Comparison of ENCODE assay signal across 8 cellular contexts in the genomic region with DNA sequence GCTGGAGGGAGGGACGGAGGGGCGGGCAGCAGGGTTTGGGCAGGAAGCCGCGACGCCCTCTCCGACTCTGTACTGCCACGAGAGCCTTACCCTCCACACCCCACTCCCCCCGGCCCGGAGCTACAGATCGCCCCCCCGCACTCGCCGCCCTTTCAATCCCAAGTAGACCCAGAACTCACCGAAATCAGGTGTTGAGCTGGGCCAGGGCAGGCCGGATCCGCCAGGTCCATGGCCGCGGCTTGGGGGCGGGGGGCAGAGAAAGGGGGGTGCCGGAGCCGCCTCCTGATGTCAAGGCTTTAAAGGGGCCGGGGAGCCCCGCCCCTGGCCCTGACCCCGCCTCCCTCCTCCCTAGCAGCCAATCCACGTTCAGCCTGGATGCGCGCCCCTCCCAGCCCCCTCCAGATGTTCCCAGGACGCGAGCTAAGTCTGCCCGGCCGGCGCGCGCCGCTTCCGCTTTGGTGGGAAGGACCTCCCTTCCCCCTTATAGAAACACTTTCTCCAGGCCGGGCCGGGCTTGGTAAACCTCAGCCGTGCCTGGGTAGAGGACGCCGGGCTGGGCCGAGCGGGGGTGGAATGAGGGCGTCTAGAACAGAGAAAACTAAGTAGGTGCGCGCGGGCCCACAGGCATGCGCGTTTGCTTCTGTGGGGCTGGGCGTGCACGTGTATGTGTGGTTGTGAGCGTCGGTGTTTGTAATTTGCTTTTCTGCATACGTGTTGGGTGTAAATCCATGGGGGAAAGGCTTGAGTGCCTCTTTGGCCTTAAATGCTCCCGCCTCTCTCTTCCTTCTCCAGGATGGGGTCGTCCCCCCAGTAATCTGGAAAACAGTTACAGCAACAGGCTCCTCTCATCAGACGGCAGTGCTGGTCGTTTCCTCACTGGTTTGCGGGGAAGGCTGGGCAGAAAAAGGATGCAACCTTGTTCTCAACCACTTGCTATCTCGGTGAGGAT. TPM values are rescaled to one million over a fixed set of nuclear protein-coding genes. Genes with fewer than 3 reads are reported as not detected.
DNase-seq lines count a peak whose midpoint lies in the region; FAIRE-seq and TF ChIP-seq lines count a peak whose summit lies in the region.

A gene with protein sequence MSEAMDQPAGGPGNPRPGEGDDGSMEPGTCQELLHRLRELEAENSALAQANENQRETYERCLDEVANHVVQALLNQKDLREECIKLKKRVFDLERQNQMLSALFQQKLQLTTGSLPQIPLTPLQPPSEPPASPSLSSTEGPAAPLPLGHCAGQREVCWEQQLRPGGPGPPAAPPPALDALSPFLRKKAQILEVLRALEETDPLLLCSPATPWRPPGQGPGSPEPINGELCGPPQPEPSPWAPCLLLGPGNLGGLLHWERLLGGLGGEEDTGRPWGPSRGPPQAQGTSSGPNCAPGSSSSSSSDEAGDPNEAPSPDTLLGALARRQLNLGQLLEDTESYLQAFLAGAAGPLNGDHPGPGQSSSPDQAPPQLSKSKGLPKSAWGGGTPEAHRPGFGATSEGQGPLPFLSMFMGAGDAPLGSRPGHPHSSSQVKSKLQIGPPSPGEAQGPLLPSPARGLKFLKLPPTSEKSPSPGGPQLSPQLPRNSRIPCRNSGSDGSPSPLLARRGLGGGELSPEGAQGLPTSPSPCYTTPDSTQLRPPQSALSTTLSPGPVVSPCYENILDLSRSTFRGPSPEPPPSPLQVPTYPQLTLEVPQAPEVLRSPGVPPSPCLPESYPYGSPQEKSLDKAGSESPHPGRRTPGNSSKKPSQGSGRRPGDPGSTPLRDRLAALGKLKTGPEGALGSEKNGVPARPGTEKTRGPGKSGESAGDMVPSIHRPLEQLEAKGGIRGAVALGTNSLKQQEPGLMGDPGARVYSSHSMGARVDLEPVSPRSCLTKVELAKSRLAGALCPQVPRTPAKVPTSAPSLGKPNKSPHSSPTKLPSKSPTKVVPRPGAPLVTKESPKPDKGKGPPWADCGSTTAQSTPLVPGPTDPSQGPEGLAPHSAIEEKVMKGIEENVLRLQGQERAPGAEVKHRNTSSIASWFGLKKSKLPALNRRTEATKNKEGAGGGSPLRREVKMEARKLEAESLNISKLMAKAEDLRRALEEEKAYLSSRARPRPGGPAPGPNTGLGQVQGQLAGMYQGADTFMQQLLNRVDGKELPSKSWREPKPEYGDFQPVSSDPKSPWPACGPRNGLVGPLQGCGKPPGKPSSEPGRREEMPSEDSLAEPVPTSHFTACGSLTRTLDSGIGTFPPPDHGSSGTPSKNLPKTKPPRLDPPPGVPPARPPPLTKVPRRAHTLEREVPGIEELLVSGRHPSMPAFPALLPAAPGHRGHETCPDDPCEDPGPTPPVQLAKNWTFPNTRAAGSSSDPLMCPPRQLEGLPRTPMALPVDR (N-terminal part only) (minus strand): TSS at position 271 of the 949 bp plus-strand sequence. CDS start 24,369 bp downstream, outside the sequence.

- H3K4me1 ChIP-seq in HEK293 (ENCODE audit: control insufficient read depth, insufficient read depth, low read length) (peaks cover 25% of the 10 kb centered on the region), SJSA1 (replicated peaks) (peaks cover 57% of the 10 kb centered on the region)

- CTCF ChIA-PET in HEK293 (lab: Yijun Ruan, JAX) = interaction anchor here (0.6 to 2.8 kb wide), 4 partner anchors 11 to 210 kb away, joined by 3 to 21 read pairs (median 12); no protein-coding TSS in a partner anchor
- CTCF ChIA-PET in activated naive CD4-positive, alpha-beta T cell treated with anti-CD3 and anti-CD28 coated beads, Interleukin-2, amount 10 ng/mL, durations not matched to agents 7 days and 5 days (lab: Charles Lee) = interaction anchor here (1.0 to 1.8 kb wide), 6 partner anchors 9 to 138 kb away, joined by 3 to 9 read pairs (median 4); no protein-coding TSS in a partner anchor

- H3K4me1 Mint-ChIP-seq in activated naive CD4-positive, alpha-beta T cell treated with anti-CD3 and anti-CD28 coated beads, Interleukin-2, amount 10 ng/mL, durations not matched to agents 7 days and 5 days = peaks cover 23% of the 10 kb centered on the region

- H3K4me3 ChIP-seq in HEK293 (ENCODE audit: low read depth, low read length) (peak within 1 kb of the TSS; percentile 77), SJSA1 (peak within 1 kb of the TSS; percentile 69)

- H3K27me3 Mint-ChIP-seq in activated naive CD4-positive, alpha-beta T cell treated with anti-CD3 and anti-CD28 coated beads, Interleukin-2, amount 10 ng/mL, durations not matched to agents 7 days and 5 days = peaks cover 25% of the 10 kb centered on the region

- H3K4me3 Mint-ChIP-seq in activated naive CD4-positive, alpha-beta T cell treated with anti-CD3 and anti-CD28 coated beads, Interleukin-2, amount 10 ng/mL, durations not matched to agents 7 days and 5 days = peak within 1 kb of the TSS; percentile 96

- H3K36me3 ChIP-seq in HEK293 (ENCODE audit: control insufficient read depth in 2 of 2, insufficient read depth in 1 of 2, low read length in 2 of 2) = peaks cover 0 to 18% of the 10 kb centered on the region in 2 experiments; a peak in 1 of 3 replicates
- peaks cover 30% of the 10 kb centered on the region for H3K36me3 ChIP-seq in SJSA1

- peak; percentile 94 for DNase-seq in GDM1 (lab: John Stamatoyannopoulos, UW)
- DNase-seq in MV-4-11 (lab: John Stamatoyannopoulos, UW) = peak; percentile 93
- peak; percentile 94 to 98 for DNase-seq in SJSA1 (ENCODE audit: low read depth in 1 of 2, low spot score in 2 of 2)
- peak; percentile 97 for DNase-seq in activated naive CD4-positive, alpha-beta T cell treated with anti-CD3 and anti-CD28 coated beads, Interleukin-2, amount 10 ng/mL, durations not matched to agents 7 days and 5 days
- peak; percentile 93 to 98 for DNase-seq in frontal cortex (ENCODE audit: low spot score in 2 of 2)
- peak; percentile 77 for DNase-seq in non-pigmented ciliary epithelial cell (ENCODE audit: low read depth)
- peak; percentile 74 to 97 (median 91) for DNase-seq in substantia nigra (lab: John Stamatoyannopoulos, UW)

- peaks cover 2% of the 10 kb centered on the region for H3K36me3 Mint-ChIP-seq in activated naive CD4-positive, alpha-beta T cell treated with anti-CD3 and anti-CD28 coated beads, Interleukin-2, amount 10 ng/mL, durations not matched to agents 7 days and 5 days

- FAIRE-seq in frontal cortex (lab: Jason Lieb, UNC) = no peak

- no peak for TF ChIP-seq CTCF in HEK293 (tag by site-specific recombination; IDR thresholded peaks at IDR 0.05)

- H3K27ac ChIP-seq in HEK293 (ENCODE audit: extremely low read depth, low read depth, low read length) (peak within 1 kb of the TSS; percentile 88), SJSA1 (peak within 1 kb of the TSS; percentile 59), substantia nigra (ENCODE audit: low read depth, low read length, poor library complexity, severe bottlenecking) (peak within 1 kb of the TSS; percentile 84)

- peak within 1 kb of the TSS; percentile 93 for H3K27ac Mint-ChIP-seq in activated naive CD4-positive, alpha-beta T cell treated with anti-CD3 and anti-CD28 coated beads, Interleukin-2, amount 10 ng/mL, durations not matched to agents 7 days and 5 days

- H3K9me3 ChIP-seq in HEK293 (ENCODE audit: control insufficient read depth, insufficient read depth, low read depth, low read length) (no peaks in the 10 kb centered on the region), SJSA1 (replicated peaks) (no peaks in the 10 kb centered on the region)

- no peaks in the 10 kb centered on the region for H3K9me3 Mint-ChIP-seq in activated naive CD4-positive, alpha-beta T cell treated with anti-CD3 and anti-CD28 coated beads, Interleukin-2, amount 10 ng/mL, durations not matched to agents 7 days and 5 days

- POLR2A ChIA-PET in HEK293 (lab: Yijun Ruan, JAX) = interaction anchor here (0.6 to 2.6 kb wide), 27 partner anchors 9 to 531 kb away, joined by 3 to 38 read pairs (median 4); a partner anchor contains a TSS

- no peaks in the 10 kb centered on the region for H3K27me3 ChIP-seq in SJSA1 (replicated peaks)

TF ChIP-seq in HEK293, 187 proteins besides CTCF, POLR2A, EP300 and RAD21 (continues in another document):
- no peak for TF ChIP-seq REPIN1 (tag by site-specific recombination; IDR thresholded peaks at IDR 0.05; ENCODE audit: low read depth)
- no peak for TF ChIP-seq ZNF140 (tag by site-specific recombination; IDR thresholded peaks at IDR 0.05)
- TF ChIP-seq, protein P1, sequence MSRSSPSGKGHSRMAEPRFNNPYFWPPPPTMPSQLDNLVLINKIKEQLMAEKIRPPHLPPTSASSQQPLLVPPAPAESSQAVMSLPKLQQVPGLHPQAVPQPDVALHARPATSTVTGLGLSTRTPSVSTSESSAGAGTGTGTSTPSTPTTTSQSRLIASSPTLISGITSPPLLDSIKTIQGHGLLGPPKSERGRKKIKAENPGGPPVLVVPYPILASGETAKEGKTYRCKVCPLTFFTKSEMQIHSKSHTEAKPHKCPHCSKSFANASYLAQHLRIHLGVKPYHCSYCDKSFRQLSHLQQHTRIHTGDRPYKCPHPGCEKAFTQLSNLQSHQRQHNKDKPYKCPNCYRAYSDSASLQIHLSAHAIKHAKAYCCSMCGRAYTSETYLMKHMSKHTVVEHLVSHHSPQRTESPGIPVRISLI (tag by site-specific recombination; IDR thresholded peaks at IDR 0.05) = no peak
- TF ChIP-seq ZNF544 (tag by site-specific recombination; IDR thresholded peaks at IDR 0.05) = no peak
- TF ChIP-seq, protein P2, sequence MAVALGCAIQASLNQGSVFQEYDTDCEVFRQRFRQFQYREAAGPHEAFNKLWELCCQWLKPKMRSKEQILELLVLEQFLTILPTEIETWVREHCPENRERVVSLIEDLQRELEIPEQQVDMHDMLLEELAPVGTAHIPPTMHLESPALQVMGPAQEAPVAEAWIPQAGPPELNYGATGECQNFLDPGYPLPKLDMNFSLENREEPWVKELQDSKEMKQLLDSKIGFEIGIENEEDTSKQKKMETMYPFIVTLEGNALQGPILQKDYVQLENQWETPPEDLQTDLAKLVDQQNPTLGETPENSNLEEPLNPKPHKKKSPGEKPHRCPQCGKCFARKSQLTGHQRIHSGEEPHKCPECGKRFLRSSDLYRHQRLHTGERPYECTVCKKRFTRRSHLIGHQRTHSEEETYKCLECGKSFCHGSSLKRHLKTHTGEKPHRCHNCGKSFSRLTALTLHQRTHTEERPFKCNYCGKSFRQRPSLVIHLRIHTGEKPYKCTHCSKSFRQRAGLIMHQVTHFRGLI (tag by site-specific recombination; IDR thresholded peaks at IDR 0.05) = peak; percentile 83; the same call in 1 of the 2 replicates
- TF ChIP-seq, protein P3, sequence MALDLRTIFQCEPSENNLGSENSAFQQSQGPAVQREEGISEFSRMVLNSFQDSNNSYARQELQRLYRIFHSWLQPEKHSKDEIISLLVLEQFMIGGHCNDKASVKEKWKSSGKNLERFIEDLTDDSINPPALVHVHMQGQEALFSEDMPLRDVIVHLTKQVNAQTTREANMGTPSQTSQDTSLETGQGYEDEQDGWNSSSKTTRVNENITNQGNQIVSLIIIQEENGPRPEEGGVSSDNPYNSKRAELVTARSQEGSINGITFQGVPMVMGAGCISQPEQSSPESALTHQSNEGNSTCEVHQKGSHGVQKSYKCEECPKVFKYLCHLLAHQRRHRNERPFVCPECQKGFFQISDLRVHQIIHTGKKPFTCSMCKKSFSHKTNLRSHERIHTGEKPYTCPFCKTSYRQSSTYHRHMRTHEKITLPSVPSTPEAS (tag by site-specific recombination; IDR thresholded peaks at IDR 0.05) = no peak
- peak; percentile 77 for TF ChIP-seq SCRT1 (tag by site-specific recombination; IDR thresholded peaks at IDR 0.05; ENCODE audit: borderline replicate concordance)

RNA-seq across cellular contexts. Expression of the gene that starts here (rescaled TPM):
- total RNA-seq in SJSA1 (2014; rRNA removed; shearing (Covaris generic)) = 35.7 and 43.5 TPM in 2 replicates
- 7.3 TPM for total RNA-seq in frontal cortex

Comparison
In these comparisons a context has a peak if more than half of its experiments do, and no peak if none do; other contexts are left out.
1. Peak in every context shown above with its lines: DNase-seq, H3K4me3 ChIP-seq and H3K27ac ChIP-seq.